Comparison of ENCODE assay signal across 26 cellular contexts in the genomic region with DNA sequence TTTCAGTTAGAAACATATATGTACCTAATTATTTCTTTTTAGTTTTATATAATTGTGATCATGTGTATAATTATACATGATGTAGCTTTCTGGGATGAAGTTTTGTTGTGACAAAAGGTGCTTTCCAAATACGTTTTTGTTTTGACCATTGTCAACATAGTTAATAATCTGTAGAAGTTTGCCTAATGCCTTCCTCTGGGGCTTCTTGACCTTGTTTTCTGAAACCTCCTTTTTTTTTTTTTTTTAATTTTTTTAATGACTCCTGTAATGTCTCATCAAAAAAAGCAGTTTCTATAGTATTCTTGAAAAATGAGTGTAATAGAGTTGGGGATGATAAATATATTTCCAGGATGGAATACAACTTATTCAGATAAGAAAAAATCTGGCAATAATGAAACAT.
DNase-seq lines count a peak whose midpoint lies in the region; ATAC-seq and TF ChIP-seq lines count a peak whose summit lies in the region.
"Had no signal": no experiment of that assay in that cellular context is flagged by ENCODE, and none has a peak within 500 bp of the region (broad histone marks: within the 10 kb centered on the region; RNA-seq: fewer than 3 reads in every experiment).

No MANE protein-coding gene starts in this region.

- H3K36me3 Mint-ChIP-seq in activated T-cell treated with anti-CD3 and anti-CD28 coated beads, Interleukin-2, amount 50 U/mL, for 24 hours (ENCODE audit: low read depth): peaks cover 5% of the 10 kb centered on the region
- H3K36me3 Mint-ChIP-seq in endothelial cell (ENCODE audit: low read depth, unreplicated experiment): no peaks in the 10 kb centered on the region

- H3K4me3 Mint-ChIP-seq in activated T-cell treated with anti-CD3 and anti-CD28 coated beads, Interleukin-2, amount 50 U/mL, for 24 hours: no peak overlapping the region
- H3K4me3 Mint-ChIP-seq in endothelial cell (ENCODE audit: unreplicated experiment): no peak overlapping the region
- H3K4me3 Mint-ChIP-seq: activated B cell treated with CpG ODN at 0.5 μM for 24 hours; activated CD4-positive, alpha-beta memory T cell treated with anti-CD3 and anti-CD28 coated beads, Interleukin-2, amount 10 ng/mL, durations not matched to agents 7 days and 5 days had no signal

- H3K27ac Mint-ChIP-seq in activated T-cell treated with anti-CD3 and anti-CD28 coated beads, Interleukin-2, amount 50 U/mL, for 24 hours: no peak overlapping the region
- no peak overlapping the region for H3K27ac Mint-ChIP-seq in endothelial cell (ENCODE audit: unreplicated experiment)
- H3K27ac Mint-ChIP-seq: activated B cell treated with CpG ODN at 0.5 μM for 24 hours; activated CD4-positive, alpha-beta memory T cell treated with anti-CD3 and anti-CD28 coated beads, Interleukin-2, amount 10 ng/mL, durations not matched to agents 7 days and 5 days; activated naive CD4-positive, alpha-beta T cell treated with anti-CD3 and anti-CD28 coated beads, Interleukin-2, amount 50 U/mL, for 72 hours had no signal

- ATAC-seq in GM18508 (IDR thresholded peaks at IDR 0.05; ENCODE audit: insufficient read depth, unreplicated experiment): peak; percentile 41
- peak; percentile 37 for ATAC-seq in GM19463 (IDR thresholded peaks at IDR 0.05; ENCODE audit: unreplicated experiment)
- peak; percentile 48 for ATAC-seq in HG02938 (IDR thresholded peaks at IDR 0.05; ENCODE audit: unreplicated experiment)
- ATAC-seq in HG03558 (IDR thresholded peaks at IDR 0.05; ENCODE audit: extremely low read depth, unreplicated experiment): peak; percentile 39
- ATAC-seq: A549; activated naive CD4-positive, alpha-beta T cell treated with anti-CD3 and anti-CD28 coated beads, Interleukin-2, amount 50 U/mL, for 72 hours; mucosa of descending colon had no signal

- DNase-seq in activated CD4-positive, alpha-beta T cell treated with anti-CD3 and anti-CD28 coated beads for 4 hours: no peak
- no peak for DNase-seq in T-helper 1 cell
- DNase-seq in activated T-cell treated with anti-CD3 and anti-CD28 coated beads, Interleukin-2, amount 50 U/mL, for 24 hours: no peak
- DNase-seq in endothelial cell (ENCODE audit: low spot score): no peak
- DNase-seq: activated B cell treated with CpG ODN at 0.5 μM for 24 hours; activated CD4-positive, alpha-beta memory T cell treated with anti-CD3 and anti-CD28 coated beads, Interleukin-2, amount 10 ng/mL, durations not matched to agents 7 days and 5 days; activated T-cell treated with anti-CD3 and anti-CD28 coated beads, Interleukin-2, amount 50 U/mL, for 48 hours; effector CD8-positive, alpha-beta T cell; esophagus squamous epithelium; glutamatergic neuron; HCEC 1CT; KBM-7; mucosa of descending colon; NCI-H187 treated with DMSO at 0.1 percent for 48 hours; NCI-H345; retina; stimulated activated CD4-positive, alpha-beta T cell treated with anti-CD3 and anti-CD28 coated beads, Interleukin-12 subunit alpha, Interleukin-12 subunit beta, amount 100 ng/mL, for 4 hours; stimulated activated CD8-positive, alpha-beta memory T cell treated with anti-CD3 and anti-CD28 coated beads, Interleukin-4, amount 100 ng/mL, for 48 hours; substantia nigra; T-helper 9 cell had no signal

- H3K4me1 Mint-ChIP-seq in activated T-cell treated with anti-CD3 and anti-CD28 coated beads, Interleukin-2, amount 50 U/mL, for 24 hours (ENCODE audit: low read depth): peaks cover 18% of the 10 kb centered on the region
- H3K4me1 Mint-ChIP-seq in endothelial cell (ENCODE audit: unreplicated experiment): no peaks in the 10 kb centered on the region
- H3K4me1 Mint-ChIP-seq: activated B cell treated with CpG ODN at 0.5 μM for 24 hours had no signal

- no peaks in the 10 kb centered on the region for H3K9me3 Mint-ChIP-seq in activated T-cell treated with anti-CD3 and anti-CD28 coated beads, Interleukin-2, amount 50 U/mL, for 24 hours
- H3K9me3 Mint-ChIP-seq in endothelial cell (ENCODE audit: unreplicated experiment): no peaks in the 10 kb centered on the region
- H3K9me3 Mint-ChIP-seq: activated B cell treated with CpG ODN at 0.5 μM for 24 hours; activated CD4-positive, alpha-beta memory T cell treated with anti-CD3 and anti-CD28 coated beads, Interleukin-2, amount 10 ng/mL, durations not matched to agents 7 days and 5 days had no signal

- TF ChIP-seq CTCF in endothelial cell (IDR thresholded peaks at IDR 0.05; ENCODE audit: unreplicated experiment): no peak

- no peaks in the 10 kb centered on the region for H3K27me3 Mint-ChIP-seq in activated T-cell treated with anti-CD3 and anti-CD28 coated beads, Interleukin-2, amount 50 U/mL, for 24 hours
- peaks cover under 1% of the 10 kb centered on the region for H3K27me3 Mint-ChIP-seq in endothelial cell (ENCODE audit: unreplicated experiment)
- H3K27me3 Mint-ChIP-seq: activated B cell treated with CpG ODN at 0.5 μM for 24 hours; activated CD4-positive, alpha-beta memory T cell treated with anti-CD3 and anti-CD28 coated beads, Interleukin-2, amount 10 ng/mL, durations not matched to agents 7 days and 5 days had no signal
